ENCODE assay signal across 8 cellular contexts in the genomic region with DNA sequence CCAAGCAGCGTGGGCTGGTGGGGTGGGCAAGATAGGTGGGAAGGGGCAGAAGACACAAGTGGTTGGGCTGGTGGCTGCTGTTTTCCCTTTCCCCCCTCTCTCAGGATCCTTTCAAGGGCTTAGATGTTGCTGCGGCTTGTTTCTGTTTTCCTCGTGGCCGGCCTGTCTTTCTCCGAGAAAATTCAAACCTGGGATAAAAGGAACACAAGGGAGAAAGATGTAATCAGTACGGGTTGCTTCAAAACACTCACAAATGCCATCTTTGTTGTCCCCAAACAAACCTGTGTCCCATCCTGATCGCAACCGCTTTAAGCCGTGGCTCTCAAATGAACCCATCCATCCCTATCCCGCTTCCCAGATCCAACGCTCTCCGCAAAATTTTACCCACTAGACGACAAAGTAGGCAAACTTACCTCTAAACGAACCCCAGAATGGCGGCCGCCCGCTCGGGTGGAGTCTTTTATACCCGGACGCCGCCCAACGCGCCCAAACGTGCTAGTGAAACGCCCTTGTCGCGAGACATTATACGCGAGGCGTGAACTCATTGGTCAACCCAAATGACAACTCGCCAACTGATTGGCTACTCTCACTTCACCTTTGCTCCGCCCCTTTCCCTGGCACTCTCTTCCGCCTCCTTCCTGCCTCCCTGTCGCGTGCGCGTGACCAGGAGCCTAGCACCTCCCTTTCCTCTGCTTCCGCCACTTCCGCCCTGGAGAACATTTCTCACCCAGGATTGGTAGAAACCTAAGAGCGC. TPM values are rescaled to one million over a fixed set of nuclear protein-coding genes. Genes with fewer than 3 reads are reported as not detected.
DNase-seq lines count a peak whose midpoint lies in the region; ATAC-seq and TF ChIP-seq lines count a peak whose summit lies in the region.

Gene PPP1R10, minus strand, starts transcription at position 433 of the 754 bp plus-strand sequence. CDS start 7,299 bp downstream, outside the sequence.

- peaks cover 11% of the 10 kb centered on the region for H3K27me3 Mint-ChIP-seq in nephron progenitor cell (ENCODE audit: low read depth, poor library complexity)
- H3K27me3 Mint-ChIP-seq in stimulated activated naive CD8-positive, alpha-beta T cell treated with anti-CD3 and anti-CD28 coated beads, Interleukin-15, amount 100 ng/mL, for 72 hours = no peaks in the 10 kb centered on the region

- H3K4me3 ChIP-seq in HAP-1 = peak within 1 kb of the TSS; percentile 99
- peak within 1 kb of the TSS; percentile 95 for H3K4me3 ChIP-seq in MM.1S (ENCODE audit: low read length)
- H3K4me3 ChIP-seq in fibroblast of the aortic adventitia (ENCODE audit: low read depth, low read length) = peak within 1 kb of the TSS; percentile 97

- no peaks in the 10 kb centered on the region for H3K9me2 ChIP-seq in MM.1S (replicated peaks; ENCODE audit: insufficient read depth, low read length)

- DNase-seq in HAP-1 (ENCODE audit: low spot score in 2 of 2) (peak; percentile 99), MM.1S (peak; percentile 99), SIG-M5 (lab: John Stamatoyannopoulos, UW) (peak; percentile 94), activated gamma-delta T cell (lab: John Stamatoyannopoulos, UW) (peak; percentile 94), fibroblast of the aortic adventitia (ENCODE audit: low read depth) (peak; percentile 100), nephron progenitor cell (peak; percentile 95)
- DNase-seq in stimulated activated naive CD8-positive, alpha-beta T cell treated with anti-CD3 and anti-CD28 coated beads, Interleukin-15, amount 100 ng/mL, for 72 hours = peak; percentile 99 to 100

- H3K9me3 ChIP-seq in ES-I3 (ENCODE audit: control insufficient read depth, insufficient read depth, low read length) (no peaks in the 10 kb centered on the region), HAP-1 (no peaks in the 10 kb centered on the region), MM.1S (replicated peaks; ENCODE audit: insufficient read depth, low read length) (no peaks in the 10 kb centered on the region)

- in situ Hi-C loops in HAP-1 (cut with MboI; ENCODE audit: low sequenced_read_pairs) = loop anchor here (5.0 kb wide), 1 partner anchor 105 kb away; the partner anchor contains the start of gene TUBB

- H3K36me3 Mint-ChIP-seq in nephron progenitor cell (ENCODE audit: low read depth) = peaks cover 41% of the 10 kb centered on the region

- H3K4me3 Mint-ChIP-seq in nephron progenitor cell = peak within 1 kb of the TSS; percentile 100
- peak within 1 kb of the TSS; percentile 91 to 93 for H3K4me3 Mint-ChIP-seq in stimulated activated naive CD8-positive, alpha-beta T cell treated with anti-CD3 and anti-CD28 coated beads, Interleukin-15, amount 100 ng/mL, for 72 hours

- peak within 1 kb of the TSS; percentile 96 for H3K27ac ChIP-seq in MM.1S (ENCODE audit: low read length)

- peaks cover 37% of the 10 kb centered on the region for H3F3A ChIP-seq in MM.1S (ENCODE audit: insufficient read depth, low read length)

- H3K4me1 ChIP-seq in ES-I3 (ENCODE audit: insufficient read depth, low read length) = peaks cover 6% of the 10 kb centered on the region; the same call in 1 of the 2 replicates
- H3K4me1 ChIP-seq in HAP-1 = peaks cover 28% of the 10 kb centered on the region
- peaks cover 8% of the 10 kb centered on the region; the same call in 1 of the 2 replicates for H3K4me1 ChIP-seq in MM.1S (ENCODE audit: low read length)

- peak within 1 kb of the TSS; percentile 54 for H2AFZ ChIP-seq in MM.1S (ENCODE audit: low read length)

- peak within 1 kb of the TSS; percentile 75 for H3K4me2 ChIP-seq in MM.1S (ENCODE audit: low read depth, low read length)

- H3K4me1 Mint-ChIP-seq in nephron progenitor cell = peaks cover 63% of the 10 kb centered on the region
- H3K4me1 Mint-ChIP-seq in stimulated activated naive CD8-positive, alpha-beta T cell treated with anti-CD3 and anti-CD28 coated beads, Interleukin-15, amount 100 ng/mL, for 72 hours = peaks cover 74% of the 10 kb centered on the region

- H3K9me3 Mint-ChIP-seq in nephron progenitor cell = no peaks in the 10 kb centered on the region
- no peaks in the 10 kb centered on the region for H3K9me3 Mint-ChIP-seq in stimulated activated naive CD8-positive, alpha-beta T cell treated with anti-CD3 and anti-CD28 coated beads, Interleukin-15, amount 100 ng/mL, for 72 hours

- H4K20me1 ChIP-seq in MM.1S (ENCODE audit: insufficient read depth, low read length) = no peaks in the 10 kb centered on the region; the same call in 1 of the 2 replicates

- peaks cover 70% of the 10 kb centered on the region for H3K79me2 ChIP-seq in MM.1S (ENCODE audit: low read length)

- TF ChIP-seq CTCF in MM.1S (IDR thresholded peaks at IDR 0.05; ENCODE audit: low read length) (no peak), fibroblast of the aortic adventitia (IDR thresholded peaks at IDR 0.05; ENCODE audit: insufficient read depth, low read length) (no peak), nephron progenitor cell (IDR thresholded peaks at IDR 0.05) (no peak)

- H3K27me3 ChIP-seq in HAP-1 (ENCODE audit: low read depth) = no peaks in the 10 kb centered on the region
- H3K27me3 ChIP-seq in MM.1S (replicated peaks; ENCODE audit: insufficient read depth, low read length) = no peaks in the 10 kb centered on the region

- H3K9ac ChIP-seq in ES-I3 (ENCODE audit: low read depth, low read length) (peak within 1 kb of the TSS; percentile 99), MM.1S (ENCODE audit: low read length) (peak within 1 kb of the TSS; percentile 100)

- H3K27ac Mint-ChIP-seq in nephron progenitor cell = peak within 1 kb of the TSS; percentile 100
- peak within 1 kb of the TSS; percentile 100 for H3K27ac Mint-ChIP-seq in stimulated activated naive CD8-positive, alpha-beta T cell treated with anti-CD3 and anti-CD28 coated beads, Interleukin-15, amount 100 ng/mL, for 72 hours

- H3K36me3 ChIP-seq in ES-I3 (ENCODE audit: insufficient read depth, low read length) (peaks cover 16% of the 10 kb centered on the region), HAP-1 (replicated peaks) (peaks cover 65% of the 10 kb centered on the region), MM.1S (replicated peaks; ENCODE audit: insufficient read depth, low read length) (peaks cover 10% of the 10 kb centered on the region; the same call in 1 of the 2 replicates)

- peak; percentile 84 for ATAC-seq in stimulated activated naive CD8-positive, alpha-beta T cell treated with anti-CD3 and anti-CD28 coated beads, Interleukin-15, amount 100 ng/mL, for 72 hours

RNA-seq across cellular contexts. Expression of gene PPP1R10, which starts in this region (rescaled TPM):
- total RNA-seq in fibroblast of the aortic adventitia (ENCODE audit: low replicate concordance) = 32.1 and 39.1 TPM in 2 replicates

Comparison
In these comparisons a context has a peak if more than half of its experiments do, and no peak if none do; other contexts are left out.
1. Peak in every context shown above with its lines: DNase-seq, ATAC-seq, H3K4me3 ChIP-seq and H3K27ac ChIP-seq.